ENCODE assay signal across 16 cellular contexts in the genomic region with DNA sequence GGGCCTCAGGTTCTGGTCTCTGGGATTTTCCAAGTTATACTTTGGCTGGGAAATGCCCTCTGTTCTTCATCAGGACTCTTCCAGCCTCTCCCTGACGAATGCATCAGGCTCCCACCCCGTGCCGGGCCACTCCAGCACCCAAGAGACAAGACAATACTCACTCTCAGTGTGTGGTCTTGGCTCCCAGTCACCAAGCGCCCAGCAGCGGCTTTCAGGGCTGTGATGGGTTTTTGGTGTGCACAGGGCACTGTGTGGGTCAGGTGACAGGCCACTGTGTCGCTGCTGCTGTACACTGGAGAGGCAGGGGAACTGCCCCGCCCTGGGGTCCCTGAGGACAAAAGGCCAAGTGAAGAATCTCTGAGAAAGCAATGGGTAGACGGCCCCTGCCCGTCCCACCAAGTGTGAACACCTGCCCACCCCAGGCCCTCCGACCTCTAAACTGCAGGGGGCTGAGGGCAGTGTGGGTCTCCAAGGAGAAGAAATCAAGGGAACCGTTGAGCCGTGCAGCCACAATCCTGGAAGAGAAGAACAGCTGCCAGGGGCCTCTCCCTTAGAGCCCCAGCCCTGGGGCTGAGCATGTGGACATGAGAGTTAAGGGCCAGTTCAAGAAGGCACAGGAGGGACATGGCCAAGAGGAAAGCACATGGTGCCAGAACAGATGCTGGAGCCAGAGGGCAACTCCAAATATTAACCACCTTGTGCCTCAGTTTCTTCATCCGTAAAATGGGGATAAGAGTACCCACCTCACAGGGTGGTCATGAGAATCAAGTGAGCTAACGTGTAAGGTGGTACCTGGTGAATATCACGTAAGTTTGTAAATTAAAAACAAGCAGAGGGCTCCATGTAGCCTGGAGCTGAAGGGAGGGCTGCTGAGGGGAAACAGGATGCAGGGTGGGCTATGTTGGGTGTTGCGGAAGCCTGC. TPM values are rescaled to one million over a fixed set of nuclear protein-coding genes. Genes with fewer than 3 reads are reported as not detected.
DNase-seq lines count a peak whose midpoint lies in the region; ATAC-seq and TF ChIP-seq lines count a peak whose summit lies in the region.
"Had no signal": no experiment of that assay in that cellular context is flagged by ENCODE, and none has a peak within 500 bp of the region (broad histone marks: within the 10 kb centered on the region; RNA-seq: fewer than 3 reads in every experiment).

No MANE protein-coding gene starts in this region.

- DNase-seq in Ammon's horn (ENCODE audit: low spot score) = peak; percentile 57
- DNase-seq in GM10248 (ENCODE audit: extremely low spot score) = peak; percentile 16
- no peak for DNase-seq in effector memory CD8-positive, alpha-beta T cell
- DNase-seq in neural crest cell (ENCODE audit: low read depth, low spot score) = no peak
- no peak for DNase-seq in effector CD8-positive, alpha-beta T cell (lab: John Stamatoyannopoulos, UW)
- no peak for DNase-seq in NCI-H2227 (lab: John Stamatoyannopoulos, UW; ENCODE audit: unreplicated experiment)
- DNase-seq: activated CD4-positive, alpha-beta memory T cell treated with anti-CD3 and anti-CD28 coated beads, Interleukin-2, amount 10 ng/mL, durations not matched to agents 7 days and 5 days; activated gamma-delta T cell treated with Interleukin-2 at 50 U/mL for 16 hours; effector CD4-positive, alpha-beta T cell; Karpas-422; NCI-H1694 treated with DMSO at 0.1 percent for 48 hours; NCI-H526 treated with DMSO at 0.1 percent for 48 hours; stimulated activated naive CD8-positive, alpha-beta T cell treated with anti-CD3 and anti-CD28 coated beads, Interleukin-15, Interleukin-2, amounts not matched to agents 100 U/mL and 50 U/mL, for 24 hours had no signal

- peaks cover 4 to 11% of the 10 kb centered on the region in 2 donors for H3K4me1 Mint-ChIP-seq in effector memory CD8-positive, alpha-beta T cell (ENCODE audit: low read depth in 2 of 2)
- peaks cover 7% of the 10 kb centered on the region for H3K4me1 Mint-ChIP-seq in neural crest cell

- POLR2A ChIA-PET in GM10248 (lab: Yijun Ruan, JAX) = no interaction called here

- no peak overlapping the region for H3K4me3 Mint-ChIP-seq in effector memory CD8-positive, alpha-beta T cell
- peak overlapping the region; percentile 51 for H3K4me3 Mint-ChIP-seq in neural crest cell
- H3K4me3 Mint-ChIP-seq: activated CD4-positive, alpha-beta memory T cell treated with anti-CD3 and anti-CD28 coated beads, Interleukin-2, amount 10 ng/mL, durations not matched to agents 7 days and 5 days had no signal

- CTCF ChIA-PET in GM10248 (lab: Yijun Ruan, JAX) = interaction anchor here (1.0 to 1.6 kb wide), 4 partner anchors 12 to 736 kb away, joined by 3 to 4 read pairs (median 3); no protein-coding TSS in a partner anchor

- peaks cover 30% of the 10 kb centered on the region for H3K36me3 Mint-ChIP-seq in effector memory CD8-positive, alpha-beta T cell (ENCODE audit: insufficient read depth)
- H3K36me3 Mint-ChIP-seq in neural crest cell (ENCODE audit: low read depth) = peaks cover 8% of the 10 kb centered on the region

- H3K27me3 Mint-ChIP-seq in effector memory CD8-positive, alpha-beta T cell = no peaks in the 10 kb centered on the region
- no peaks in the 10 kb centered on the region for H3K27me3 Mint-ChIP-seq in neural crest cell (ENCODE audit: low read depth)
- H3K27me3 Mint-ChIP-seq: activated CD4-positive, alpha-beta memory T cell treated with anti-CD3 and anti-CD28 coated beads, Interleukin-2, amount 10 ng/mL, durations not matched to agents 7 days and 5 days had no signal

- no peak for TF ChIP-seq CTCF in GM10248 (IDR thresholded peaks at IDR 0.05; ENCODE audit: control extremely low read depth, extremely low read depth, low read depth, missing control alignments)
- TF ChIP-seq CTCF in neural crest cell (conservative IDR thresholded peaks at IDR 0.05) = no peak

- ATAC-seq in effector memory CD8-positive, alpha-beta T cell (replicated peaks) = no peak
- no peak for ATAC-seq in GM18517 (IDR thresholded peaks at IDR 0.05; ENCODE audit: unreplicated experiment)
- no peak for ATAC-seq in HG03135 (IDR thresholded peaks at IDR 0.05; ENCODE audit: unreplicated experiment)
- ATAC-seq: SK-N-SH treated with all-trans-retinoic acid at 6 μM for 48 hours; stimulated activated naive CD8-positive, alpha-beta T cell treated with anti-CD3 and anti-CD28 coated beads, Interleukin-15, Interleukin-2, amounts not matched to agents 100 U/mL and 50 U/mL, for 24 hours had no signal

- H3K9me3 Mint-ChIP-seq in effector memory CD8-positive, alpha-beta T cell = no peaks in the 10 kb centered on the region
- H3K9me3 Mint-ChIP-seq in neural crest cell = no peaks in the 10 kb centered on the region
- H3K9me3 Mint-ChIP-seq: activated CD4-positive, alpha-beta memory T cell treated with anti-CD3 and anti-CD28 coated beads, Interleukin-2, amount 10 ng/mL, durations not matched to agents 7 days and 5 days had no signal

- peak overlapping the region; percentile 35 to 89 for H3K27ac Mint-ChIP-seq in effector memory CD8-positive, alpha-beta T cell
- no peak overlapping the region for H3K27ac Mint-ChIP-seq in neural crest cell (ENCODE audit: unreplicated experiment)
- H3K27ac Mint-ChIP-seq: activated CD4-positive, alpha-beta memory T cell treated with anti-CD3 and anti-CD28 coated beads, Interleukin-2, amount 10 ng/mL, durations not matched to agents 7 days and 5 days had no signal

RNA-seq across cellular contexts. Expression of a gene that starts 34.1 kb away (rescaled TPM):
- 43.9 and 47.2 TPM in 2 replicates for total RNA-seq in neural crest cell

Comparison
In these comparisons a context has a peak if more than half of its experiments do, and no peak if none do; other contexts are left out.
1. DNase-seq: peak in Ammon's horn (single experiment) and GM10248 (single experiment); none in effector memory CD8-positive, alpha-beta T cell (0 of 3), neural crest cell (single experiment), effector CD8-positive, alpha-beta T cell (single experiment) and NCI-H2227 (single experiment).